In the genomic region with DNA sequence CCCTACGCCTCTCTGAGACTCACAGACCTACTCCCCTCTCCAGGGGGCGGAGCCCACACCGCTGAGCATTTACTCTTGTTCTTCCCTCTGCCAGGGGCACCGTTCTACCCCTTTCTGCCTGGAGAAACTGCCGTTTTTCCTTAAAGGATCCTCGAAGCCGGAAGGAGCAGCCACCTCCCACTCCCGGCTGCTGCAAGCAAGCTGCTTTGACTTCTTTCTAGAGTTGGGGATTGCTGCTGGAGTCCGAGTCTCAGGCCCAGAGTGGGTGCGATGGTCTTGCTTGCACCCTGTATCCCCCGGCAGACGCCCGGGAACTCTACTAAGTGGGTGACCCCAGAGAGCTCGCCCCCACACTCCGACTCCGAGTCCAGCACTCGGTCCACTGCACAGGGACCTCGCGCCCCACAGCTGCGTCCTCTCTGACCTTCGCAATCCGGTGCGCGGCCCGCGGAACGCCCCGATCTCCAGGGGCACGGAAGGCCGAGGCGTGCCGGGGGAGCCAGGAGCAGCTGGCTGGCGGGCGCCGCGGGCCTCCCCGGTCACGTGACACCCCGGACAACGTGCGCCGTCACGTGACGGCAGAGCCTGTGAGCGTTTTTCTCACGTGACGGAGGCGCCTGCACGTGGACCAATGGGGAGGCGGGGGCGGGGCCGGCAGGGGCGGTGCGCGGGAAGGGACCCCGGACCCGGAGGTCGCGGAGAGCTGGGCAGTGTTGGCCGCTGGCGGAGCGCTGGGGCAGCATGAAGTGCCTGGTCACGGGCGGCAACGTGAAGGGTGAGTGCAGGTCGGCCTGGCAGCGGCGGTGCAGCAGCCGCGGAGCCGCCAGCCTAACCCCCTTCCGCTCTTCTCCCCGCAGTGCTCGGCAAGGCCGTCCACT, we compare ENCODE assay signal across 8 cellular contexts. TPM values are rescaled to one million over a fixed set of nuclear protein-coding genes. Genes with fewer than 3 reads are reported as not detected.
DNase-seq lines count a peak whose midpoint lies in the region; ATAC-seq and TF ChIP-seq lines count a peak whose summit lies in the region.

Gene RAD9A, plus strand, starts transcription at position 683 of the 878 bp plus-strand sequence. Its CDS starts 59 bp downstream, at position 742.

- intact Hi-C loops in lower leg skin (cut with DNase I; ENCODE audit: low total_unique reads), result loop anchor here (10.0 kb wide), 1 partner anchor 113 kb away; the partner anchor contains the start of genes CDK2AP2 and PITPNM1

- no peak for TF ChIP-seq POLR2A in lower leg skin (IDR thresholded peaks at IDR 0.05)

- DNase-seq in AG20443 (ENCODE audit: low spot score) (peak; percentile 98), GM19240 (ENCODE audit: insufficient read length, low spot score) (peak; percentile 97), NCI-H82 (lab: John Stamatoyannopoulos, UW) (peak; percentile 96), dermis blood vessel endothelial cell (peak; percentile 97), lower leg skin (ENCODE audit: low spot score in 2 of 2) (peak; percentile 92 to 99)
- DNase-seq in activated CD4-positive, alpha-beta T cell treated with anti-CD3 and anti-CD28 coated beads, Interleukin-2, amount 50 U/mL, for 48 hours, result peak; percentile 93 to 94
- DNase-seq in stimulated activated CD4-positive, alpha-beta T cell treated with anti-CD3 and anti-CD28 coated beads, Interleukin-4, amount 100 ng/mL, for 24 hours, result peak; percentile 93

- ATAC-seq in HG03521 (IDR thresholded peaks at IDR 0.05; ENCODE audit: unreplicated experiment), result peak; percentile 65

- peak within 1 kb of the TSS; percentile 65 for H3K4me3 ChIP-seq in lower leg skin (ENCODE audit: low read depth, poor library complexity, severe bottlenecking)

- WGBS in lower leg skin, 2 donors, result 0% methylated on average over 28 to 48 of the region's 75 CpGs

- TF ChIP-seq CTCF in lower leg skin (IDR thresholded peaks at IDR 0.05), result peak in 1 of 3 donors; percentile 5

RNA-seq across cellular contexts. Expression of gene RAD9A, which starts in this region (rescaled TPM):
- total RNA-seq in dermis blood vessel endothelial cell, result 5.2 and 5.6 TPM in 2 replicates
- 10 to 100 TPM; 24.9 to 28.5 (median 27.2) TPM for total RNA-seq in lower leg skin

Comparison
In these comparisons a context has a peak if more than half of its experiments do, and no peak if none do; other contexts are left out.
1. Peak in every context shown above with its lines: DNase-seq, ATAC-seq and H3K4me3 ChIP-seq.